In genomic region chr10:12027539-12027938, GRCh38 we compare ENCODE assay signal across 15 cellular contexts. TPM values are rescaled to one million over a fixed set of nuclear protein-coding genes. Genes with fewer than 3 reads are reported as not detected.
A peak's percentile ranks its signal among the peaks of the same experiment; 100 is the strongest.
DNase-seq lines count a peak whose midpoint lies in the region; ATAC-seq and TF ChIP-seq lines count a peak whose summit lies in the region.
"Had no signal": no experiment of that assay in that cellular context is flagged by ENCODE, and none has a peak within 500 bp of the region (broad histone marks: within the 10 kb centered on the region; RNA-seq: fewer than 3 reads in every experiment).

No MANE protein-coding gene starts in this region.

- no peak overlapping the region for H3K27ac ChIP-seq in suprapubic skin
- no peak overlapping the region for H3K27ac ChIP-seq in thyroid gland
- H3K27ac ChIP-seq: GM23248 had no signal

- ATAC-seq in GM18511 (IDR thresholded peaks at IDR 0.05; ENCODE audit: unreplicated experiment) = peak; percentile 98
- ATAC-seq in GM19468 (IDR thresholded peaks at IDR 0.05; ENCODE audit: extremely low read depth, unreplicated experiment) = peak; percentile 97
- peak; percentile 52 for ATAC-seq in HG02884 (IDR thresholded peaks at IDR 0.05; ENCODE audit: unreplicated experiment)
- ATAC-seq in HG03521 (IDR thresholded peaks at IDR 0.05; ENCODE audit: unreplicated experiment) = peak; percentile 88
- ATAC-seq: activated naive CD4-positive, alpha-beta T cell treated with anti-CD3 and anti-CD28 coated beads, Interleukin-2, amount 50 U/mL, for 72 hours had no signal

- H3K9me3 ChIP-seq in suprapubic skin = no peaks in the 10 kb centered on the region
- no peaks in the 10 kb centered on the region for H3K9me3 ChIP-seq in thyroid gland

- no peak for TF ChIP-seq EP300 in suprapubic skin (IDR thresholded peaks at IDR 0.05)

- TF ChIP-seq POLR2A in suprapubic skin (IDR thresholded peaks at IDR 0.05) = no peak
- no peak for TF ChIP-seq POLR2A in thyroid gland (IDR thresholded peaks at IDR 0.05)

- intact Hi-C loops in thyroid gland (cut with DNase I) = no loop called here

- H3K36me3 ChIP-seq in suprapubic skin (peaks cover 25% of the 10 kb centered on the region), thyroid gland (peaks cover 9 to 10% of the 10 kb centered on the region in 2 donors)

- DNase-seq in T1000 (lab: John Stamatoyannopoulos, UW) (no peak), suprapubic skin (ENCODE audit: low spot score in 2 of 2) (no peak), CD1c-positive myeloid dendritic cell (ENCODE audit: extremely low spot score) (no peak), thyroid gland (no peak)
- DNase-seq: activated B cell treated with CpG ODN at 0.5 μM for 24 hours; activated CD8-positive, alpha-beta memory T cell treated with anti-CD3 and anti-CD28 coated beads, Interleukin-2, amount 50 U/mL, for 4 hours; Calu3; GM23248; NCI-H2171 treated with DMSO at 0.1 percent for 48 hours; stimulated activated CD8-positive, alpha-beta memory T cell treated with anti-CD3 and anti-CD28 coated beads, Interleukin-4, amount 100 ng/mL, for 48 hours had no signal

- H3K27me3 ChIP-seq in suprapubic skin = no peaks in the 10 kb centered on the region
- H3K27me3 ChIP-seq in thyroid gland = no peaks in the 10 kb centered on the region

- WGBS in suprapubic skin = 91% methylated on average over 2 of the region's 2 CpGs
- 96 to 98% methylated on average over 2 of the region's 2 CpGs for WGBS in thyroid gland, 2 donors

- H3K4me1 ChIP-seq in suprapubic skin = peaks cover 5% of the 10 kb centered on the region
- peaks cover 5 to 8% of the 10 kb centered on the region in 2 donors for H3K4me1 ChIP-seq in thyroid gland

- TF ChIP-seq CTCF in suprapubic skin (IDR thresholded peaks at IDR 0.05) (no peak), thyroid gland (IDR thresholded peaks at IDR 0.05) (no peak)

- H3K4me3 ChIP-seq in suprapubic skin (no peak overlapping the region), thyroid gland (replicated peaks in 1 of 3) (no peak overlapping the region)
- H3K4me3 ChIP-seq: GM23248 had no signal

RNA-seq across cellular contexts. Expression of gene UPF2, which starts 15.1 kb away (rescaled TPM):
- 10 to 100 TPM; 15.6 to 31.9 (median 16.1) TPM for total RNA-seq in suprapubic skin
- 10 to 100 TPM; 22.8 to 36.3 (median 26.6) TPM for total RNA-seq in thyroid gland

RNA-seq across cellular contexts. Expression of gene DHTKD1, which starts 41.2 kb away (rescaled TPM):
- total RNA-seq in suprapubic skin (10 to 100 TPM in 3 of 4 donors, 1 to 10 TPM in 1; 9.1 to 21.2 (median 18.3) TPM), thyroid gland (10 to 100 TPM; 29.1 to 80.2 (median 52.8) TPM)
